In genomic region chr16:53175118-53175517, GRCh38 we compare ENCODE assay signal across 26 cellular contexts.
"Had no signal": no experiment of that assay in that cellular context is flagged by ENCODE, and none has a peak within 500 bp of the region (broad histone marks: within the 10 kb centered on the region; RNA-seq: fewer than 3 reads in every experiment).

No MANE protein-coding gene starts in this region.

- H3K4me3 ChIP-seq: left ventricle myocardium inferior, lung, neural progenitor cell, right atrium auricular region, right lobe of liver, smooth muscle cell, transverse colon, upper lobe of left lung had no signal

- H3K9me3 ChIP-seq: left ventricle myocardium inferior, neutrophil, right atrium auricular region, right lobe of liver, transverse colon, upper lobe of left lung had no signal

- H3K27me3 ChIP-seq: neural progenitor cell, neutrophil, right atrium auricular region, right lobe of liver, transverse colon, upper lobe of left lung had no signal

- H3K36me3 Mint-ChIP-seq: natural killer cell had no signal

- H2AFZ ChIP-seq: neural progenitor cell had no signal

- H3K27ac Mint-ChIP-seq: mesothelial cell of epicardium; naive B cell; natural killer cell; nephron progenitor cell; neural progenitor cell; progenitor cell of endocrine pancreas; stimulated activated memory B cell treated with anti-CD40 and anti-IgM and Interleukin-4, amounts not matched to agents 10 μg/mL and 1 μg/mL and 100 μg/mL, for 72 hours; stimulated activated naive CD8-positive, alpha-beta T cell treated with anti-CD3 and anti-CD28 coated beads, Interleukin-15, amount 100 ng/mL, for 72 hours had no signal

- H3K27me3 Mint-ChIP-seq: naive B cell; progenitor cell of endocrine pancreas; stimulated activated memory B cell treated with anti-CD40 and anti-IgM and Interleukin-4, amounts not matched to agents 10 μg/mL and 1 μg/mL and 100 μg/mL, for 72 hours; stimulated activated naive CD8-positive, alpha-beta T cell treated with anti-CD3 and anti-CD28 coated beads, Interleukin-15, amount 100 ng/mL, for 72 hours had no signal

- H3K9ac ChIP-seq: neural progenitor cell had no signal

- H3K36me3 ChIP-seq: neural progenitor cell, neutrophil, right atrium auricular region, upper lobe of left lung had no signal

- DNase-seq: hippocampal formation; kidney; left colon; left ventricle myocardium inferior; mesendoderm; naive B cell; natural killer cell; nephron progenitor cell; occipital lobe; right lobe of liver; stimulated activated CD4-positive, alpha-beta T cell treated with anti-CD3 and anti-CD28 coated beads, Interleukin-1b, Interleukin-23, amount 100 ng/mL, for 48 hours; stimulated activated CD4-positive, alpha-beta T cell treated with anti-CD3 and anti-CD28 coated beads, Interleukin-2, amount 100 ng/mL, for 48 hours; stimulated activated CD4-positive, alpha-beta T cell treated with anti-CD3 and anti-CD28 coated beads, Interleukin-4, amount 100 ng/mL, for 4 hours; stimulated activated CD8-positive, alpha-beta memory T cell treated with anti-CD3 and anti-CD28 coated beads, Interleukin-4, amount 100 ng/mL, for 48 hours; stimulated activated naive CD4-positive, alpha-beta T cell treated with Interleukin-2 at 50 U/mL for 16 hours; stimulated activated naive CD8-positive, alpha-beta T cell treated with anti-CD3 and anti-CD28 coated beads, Interleukin-15, amount 100 ng/mL, for 72 hours; transverse colon; upper lobe of left lung had no signal

- H3K4me3 Mint-ChIP-seq: mesothelial cell of epicardium; natural killer cell; nephron progenitor cell; neural progenitor cell; stimulated activated memory B cell treated with anti-CD40 and anti-IgM and Interleukin-4, amounts not matched to agents 10 μg/mL and 1 μg/mL and 100 μg/mL, for 72 hours; stimulated activated naive CD8-positive, alpha-beta T cell treated with anti-CD3 and anti-CD28 coated beads, Interleukin-15, amount 100 ng/mL, for 72 hours had no signal

- H3K4me1 Mint-ChIP-seq: nephron progenitor cell; neural progenitor cell; stimulated activated naive CD8-positive, alpha-beta T cell treated with anti-CD3 and anti-CD28 coated beads, Interleukin-15, amount 100 ng/mL, for 72 hours had no signal

- H3K27ac ChIP-seq: left ventricle myocardium inferior, neural progenitor cell, neutrophil, right atrium auricular region, right lobe of liver, transverse colon, upper lobe of left lung had no signal

- H3K4me2 ChIP-seq: neural progenitor cell, smooth muscle cell had no signal

- H3K4me1 ChIP-seq: neural progenitor cell, right atrium auricular region, right lobe of liver, transverse colon had no signal

- H3K9me3 Mint-ChIP-seq: mesothelial cell of epicardium; naive B cell; natural killer cell; neural progenitor cell; stimulated activated memory B cell treated with anti-CD40 and anti-IgM and Interleukin-4, amounts not matched to agents 10 μg/mL and 1 μg/mL and 100 μg/mL, for 72 hours; stimulated activated naive CD8-positive, alpha-beta T cell treated with anti-CD3 and anti-CD28 coated beads, Interleukin-15, amount 100 ng/mL, for 72 hours had no signal

- ATAC-seq: left colon; natural killer cell; right lobe of liver; stimulated activated memory B cell treated with anti-CD40 and anti-IgM and Interleukin-4, amounts not matched to agents 10 μg/mL and 1 μg/mL and 100 μg/mL, for 72 hours; stimulated activated naive CD8-positive, alpha-beta T cell treated with anti-CD3 and anti-CD28 coated beads, Interleukin-15, amount 100 ng/mL, for 72 hours had no signal

- FAIRE-seq: kidney had no signal
